ENCODE assay signal across 9 cellular contexts in genomic region chr15:101252836-101253235, GRCh38. TPM values are rescaled to one million over a fixed set of nuclear protein-coding genes. Genes with fewer than 3 reads are reported as not detected.
A peak's percentile ranks its signal among the peaks of the same experiment; 100 is the strongest.
DNase-seq lines count a peak whose midpoint lies in the region; ATAC-seq, FAIRE-seq and TF ChIP-seq lines count a peak whose summit lies in the region.
"Had no signal": no experiment of that assay in that cellular context is flagged by ENCODE, and none has a peak within 500 bp of the region (broad histone marks: within the 10 kb centered on the region; RNA-seq: fewer than 3 reads in every experiment).

No MANE protein-coding gene starts in this region.

- H3K36me3 Mint-ChIP-seq in activated naive CD4-positive, alpha-beta T cell treated with anti-CD3 and anti-CD28 coated beads for 36 hours (ENCODE audit: low read depth), result peaks cover 2% of the 10 kb centered on the region
- H3K36me3 Mint-ChIP-seq in activated CD8-positive, alpha-beta T cell treated with anti-CD3 and anti-CD28 coated beads, Interleukin-2, amount 10 ng/mL, durations not matched to agents 7 days and 5 days (ENCODE audit: low read depth), result peaks cover 27% of the 10 kb centered on the region

- TF ChIP-seq EP300 in tibial nerve (IDR thresholded peaks at IDR 0.05), result no peak

- no peak for TF ChIP-seq POLR2A in tibial nerve (IDR thresholded peaks at IDR 0.05)
- no peak for TF ChIP-seq POLR2A in GM12891 (IDR thresholded peaks at IDR 0.05; ENCODE audit: low read depth, low read length)
- no peak for TF ChIP-seq POLR2A in GM18505 (IDR thresholded peaks at IDR 0.05; ENCODE audit: borderline replicate concordance, extremely low read depth, insufficient read depth, insufficient read length)

- CTCF ChIA-PET in activated naive CD4-positive, alpha-beta T cell treated with anti-CD3 and anti-CD28 coated beads for 36 hours (lab: Charles Lee), result interaction anchor here (0.7 kb wide), 2 partner anchors 14 to 244 kb away, joined by 3 read pairs; no protein-coding TSS in a partner anchor
- CTCF ChIA-PET in activated CD8-positive, alpha-beta T cell treated with anti-CD3 and anti-CD28 coated beads, Interleukin-2, amount 10 ng/mL, durations not matched to agents 7 days and 5 days (lab: Charles Lee), result interaction anchor here (1.0 to 9.3 kb wide), 6 partner anchors 9 to 241 kb away, joined by 3 to 235 read pairs (median 5); partner anchors contain the start of gene SNRPA1

- no peak for ATAC-seq in activated CD8-positive, alpha-beta T cell treated with anti-CD3 and anti-CD28 coated beads, Interleukin-2, amount 10 ng/mL, durations not matched to agents 7 days and 5 days
- ATAC-seq in GM18505 (IDR thresholded peaks at IDR 0.05; ENCODE audit: unreplicated experiment), result no peak

- intact Hi-C loops in activated naive CD4-positive, alpha-beta T cell treated with anti-CD3 and anti-CD28 coated beads for 36 hours (cut with micrococcal nuclease), result loop anchor here (1.0 to 2.0 kb wide), 4 partner anchors 47 to 650 kb away; partner anchors contain the start of genes ASB7 and LINS1

- peaks cover 0 to 44% (median 14%) of the 10 kb centered on the region in 4 donors for H3K4me1 ChIP-seq in tibial nerve

- H3K27ac Mint-ChIP-seq in activated naive CD4-positive, alpha-beta T cell treated with anti-CD3 and anti-CD28 coated beads for 36 hours, result peak overlapping the region; percentile 84
- H3K27ac Mint-ChIP-seq in activated CD8-positive, alpha-beta T cell treated with anti-CD3 and anti-CD28 coated beads, Interleukin-2, amount 10 ng/mL, durations not matched to agents 7 days and 5 days, result peak overlapping the region; percentile 92

- H3K27me3 ChIP-seq in kidney epithelial cell (ENCODE audit: control insufficient read depth, insufficient read depth, low read length), result no peaks in the 10 kb centered on the region
- no peaks in the 10 kb centered on the region for H3K27me3 ChIP-seq in tibial nerve

- TF ChIP-seq CTCF in kidney epithelial cell (IDR thresholded peaks at IDR 0.05; ENCODE audit: insufficient read depth, low read length, poor library complexity, severe bottlenecking) (no peak), tibial nerve (IDR thresholded peaks at IDR 0.05) (no peak)

- no peak for DNase-seq in activated naive CD4-positive, alpha-beta T cell treated with anti-CD3 and anti-CD28 coated beads for 36 hours
- no peak for DNase-seq in activated naive CD4-positive, alpha-beta T cell treated with Interleukin-2 at 50 U/mL for 16 hours
- no peak for DNase-seq in activated CD8-positive, alpha-beta T cell treated with anti-CD3 and anti-CD28 coated beads, Interleukin-2, amount 10 ng/mL, durations not matched to agents 7 days and 5 days
- DNase-seq in kidney epithelial cell (ENCODE audit: low read depth) (no peak), tibial nerve (ENCODE audit: low spot score in 2 of 2) (no peak), GM12891 (ENCODE audit: insufficient read length, low spot score) (no peak)
- DNase-seq in central memory CD4-positive, alpha-beta T cell, result no peak
- DNase-seq: NK-92 treated with Interleukin-12 subunit alpha and Interleukin-12 subunit beta, amount 100 ng/mL, for 24 hours had no signal

- peak overlapping the region; percentile 81 for H3K4me3 Mint-ChIP-seq in activated naive CD4-positive, alpha-beta T cell treated with anti-CD3 and anti-CD28 coated beads for 36 hours
- H3K4me3 Mint-ChIP-seq in activated CD8-positive, alpha-beta T cell treated with anti-CD3 and anti-CD28 coated beads, Interleukin-2, amount 10 ng/mL, durations not matched to agents 7 days and 5 days, result peak overlapping the region; percentile 91

- FAIRE-seq in GM12891 (lab: Jason Lieb, UNC), result no peak

- peak overlapping the region; percentile 76 for H3K4me3 ChIP-seq in kidney epithelial cell (ENCODE audit: low read depth, low read length)
- H3K4me3 ChIP-seq in tibial nerve, result peak overlapping the region; percentile 58 to 88 (median 69)

- POLR2A ChIA-PET in activated CD8-positive, alpha-beta T cell treated with anti-CD3 and anti-CD28 coated beads, Interleukin-2, amount 10 ng/mL, durations not matched to agents 7 days and 5 days (lab: Charles Lee), result interaction anchor here (1.4 to 3.6 kb wide), 2 partner anchors 11 to 48 kb away, joined by 5 to 40 read pairs; no protein-coding TSS in a partner anchor

- H3K27ac ChIP-seq in tibial nerve, result peak overlapping the region in 2 of 4 donors; percentile 75 to 94

- H3K9me3 ChIP-seq in tibial nerve, result no peaks in the 10 kb centered on the region

- H3K36me3 ChIP-seq in kidney epithelial cell (ENCODE audit: control insufficient read depth, insufficient read depth, low read length) (no peaks in the 10 kb centered on the region), tibial nerve (no peaks in the 10 kb centered on the region)

- H3K4me1 Mint-ChIP-seq in activated naive CD4-positive, alpha-beta T cell treated with anti-CD3 and anti-CD28 coated beads for 36 hours (ENCODE audit: low read depth), result peaks cover 52% of the 10 kb centered on the region
- peaks cover 64% of the 10 kb centered on the region for H3K4me1 Mint-ChIP-seq in activated CD8-positive, alpha-beta T cell treated with anti-CD3 and anti-CD28 coated beads, Interleukin-2, amount 10 ng/mL, durations not matched to agents 7 days and 5 days (ENCODE audit: low read depth)

- 47 to 55% methylated on average over 3 of the region's 3 CpGs for WGBS in tibial nerve, 2 donors

- H3K27me3 Mint-ChIP-seq in activated naive CD4-positive, alpha-beta T cell treated with anti-CD3 and anti-CD28 coated beads for 36 hours (ENCODE audit: low read depth), result no peaks in the 10 kb centered on the region
- H3K27me3 Mint-ChIP-seq in activated CD8-positive, alpha-beta T cell treated with anti-CD3 and anti-CD28 coated beads, Interleukin-2, amount 10 ng/mL, durations not matched to agents 7 days and 5 days (ENCODE audit: low read depth), result no peaks in the 10 kb centered on the region

- no peaks in the 10 kb centered on the region for H3K9me3 Mint-ChIP-seq in activated naive CD4-positive, alpha-beta T cell treated with anti-CD3 and anti-CD28 coated beads for 36 hours
- H3K9me3 Mint-ChIP-seq in activated CD8-positive, alpha-beta T cell treated with anti-CD3 and anti-CD28 coated beads, Interleukin-2, amount 10 ng/mL, durations not matched to agents 7 days and 5 days (ENCODE audit: insufficient read depth), result no peaks in the 10 kb centered on the region

TF ChIP-seq in GM12891, 5 proteins besides CTCF, POLR2A, EP300 and RAD21:
- TF ChIP-seq SPI1 (IDR thresholded peaks at IDR 0.05; ENCODE audit: low read depth, low read length), result no peak
- no peak for TF ChIP-seq POU2F2 (IDR thresholded peaks at IDR 0.05; ENCODE audit: low read depth, low read length)
- no peak for TF ChIP-seq TAF1 (IDR thresholded peaks at IDR 0.05; ENCODE audit: low read depth, low read length)
- no peak for TF ChIP-seq POLR2AphosphoS5 (IDR thresholded peaks at IDR 0.05; ENCODE audit: low read depth, low read length)
- no peak for TF ChIP-seq PAX5 (IDR thresholded peaks at IDR 0.05; ENCODE audit: insufficient read depth, low read length, severe bottlenecking)

RNA-seq across cellular contexts. Expression of gene CHSY1, which starts 1.0 kb away (rescaled TPM):
- 10 to 100 TPM; 19.5 to 21.8 TPM for total RNA-seq in activated naive CD4-positive, alpha-beta T cell treated with anti-CD3 and anti-CD28 coated beads for 36 hours
- total RNA-seq in activated CD8-positive, alpha-beta T cell treated with anti-CD3 and anti-CD28 coated beads, Interleukin-2, amount 10 ng/mL, durations not matched to agents 7 days and 5 days, result 10 to 100 TPM; 44.6 to 46.4 TPM
- total RNA-seq in kidney epithelial cell (21.1 and 22.9 TPM in 2 replicates), tibial nerve (10 to 100 TPM; 22.0 to 29.7 (median 24.6) TPM)
- 5.6 TPM for polyA plus RNA-seq in GM12891 (2012; ENCODE audit: low read depth, missing spikeins)

RNA-seq across cellular contexts. Expression of gene SELENOS, which starts 24.4 kb away (rescaled TPM):
- total RNA-seq in activated naive CD4-positive, alpha-beta T cell treated with anti-CD3 and anti-CD28 coated beads for 36 hours, result 10 to 100 TPM; 13.1 to 15.3 TPM
- total RNA-seq in activated CD8-positive, alpha-beta T cell treated with anti-CD3 and anti-CD28 coated beads, Interleukin-2, amount 10 ng/mL, durations not matched to agents 7 days and 5 days, result 10 to 100 TPM; 29.8 to 32.2 TPM
- total RNA-seq in kidney epithelial cell, result 109 and 142 TPM in 2 replicates
- 100 to 1,000 TPM in 1 of 4 donors, 10 to 100 TPM in 3; 64.8 to 104 (median 88.0) TPM for total RNA-seq in tibial nerve
- 18.3 TPM for polyA plus RNA-seq in GM12891 (2012; ENCODE audit: low read depth, missing spikeins)

RNA-seq across cellular contexts. Expression of gene SNRPA1, which starts 42.2 kb away (rescaled TPM):
- total RNA-seq in activated naive CD4-positive, alpha-beta T cell treated with anti-CD3 and anti-CD28 coated beads for 36 hours, result 100 to 1,000 TPM; 205 to 212 TPM
- total RNA-seq in activated CD8-positive, alpha-beta T cell treated with anti-CD3 and anti-CD28 coated beads, Interleukin-2, amount 10 ng/mL, durations not matched to agents 7 days and 5 days, result 100 to 1,000 TPM; 138 to 144 TPM
- total RNA-seq in kidney epithelial cell (21.7 and 39.8 TPM in 2 replicates), tibial nerve (10 to 100 TPM; 28.4 to 50.6 (median 40.0) TPM)
- polyA plus RNA-seq in GM12891 (2012; ENCODE audit: low read depth, missing spikeins), result 93.7 TPM
